ENCODE assay signal across 13 cellular contexts in the genomic region with DNA sequence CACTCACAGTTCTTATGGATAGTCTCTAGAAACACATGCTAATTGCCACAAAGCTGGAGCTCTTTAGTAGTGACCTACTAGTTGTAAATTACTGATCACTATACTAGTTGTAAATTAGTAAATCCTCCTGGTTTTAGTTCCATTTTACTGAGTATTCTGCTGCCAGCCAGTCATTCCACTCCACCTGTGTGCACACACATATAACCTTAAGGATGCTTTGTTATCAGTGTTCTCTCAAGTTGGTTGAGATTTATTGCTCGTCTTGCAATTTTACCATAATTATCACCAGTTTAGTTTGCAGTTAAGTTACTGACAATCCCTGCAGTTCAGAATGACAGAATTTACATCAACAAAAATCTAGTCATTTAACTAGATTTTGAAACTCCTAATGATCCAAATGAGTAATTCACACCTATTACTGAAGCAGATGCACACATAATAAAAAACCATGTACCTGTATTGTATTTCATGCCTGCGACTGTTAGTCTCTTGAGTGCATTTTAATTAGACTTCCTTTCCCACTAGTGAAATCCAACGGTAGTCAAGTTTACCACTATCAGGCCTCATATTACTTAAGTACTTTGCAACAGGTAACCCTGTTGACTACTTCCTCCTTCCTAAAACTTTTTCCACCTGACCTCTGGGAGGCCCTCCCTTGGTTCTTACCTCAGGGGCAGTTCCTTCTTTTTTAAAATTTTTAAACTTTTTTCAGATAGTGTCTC. TPM values are rescaled to one million over a fixed set of nuclear protein-coding genes. Genes with fewer than 3 reads are reported as not detected.
DNase-seq lines count a peak whose midpoint lies in the region; ATAC-seq, FAIRE-seq and TF ChIP-seq lines count a peak whose summit lies in the region.
"Had no signal": no experiment of that assay in that cellular context is flagged by ENCODE, and none has a peak within 500 bp of the region (broad histone marks: within the 10 kb centered on the region; RNA-seq: fewer than 3 reads in every experiment).

No MANE protein-coding gene starts in this region.

- peaks cover 87% of the 10 kb centered on the region for H3K4me1 Mint-ChIP-seq in activated T-cell treated with anti-CD3 and anti-CD28 coated beads, Interleukin-2, amount 50 U/mL, for 72 hours (ENCODE audit: low read depth)
- peaks cover 79% of the 10 kb centered on the region for H3K4me1 Mint-ChIP-seq in stimulated activated effector memory CD8-positive, alpha-beta T cell treated with anti-CD3 and anti-CD28 coated beads, Interleukin-12 subunit alpha, Interleukin-12 subunit beta, amount 100 ng/mL, for 72 hours

- CTCF ChIA-PET in K562 (lab: Yijun Ruan, JAX; ENCODE audit: low intra/inter-chr PET ratio) = no interaction called here

- no peaks in the 10 kb centered on the region for H3K9me3 Mint-ChIP-seq in activated T-cell treated with anti-CD3 and anti-CD28 coated beads, Interleukin-2, amount 50 U/mL, for 72 hours
- no peaks in the 10 kb centered on the region for H3K9me3 Mint-ChIP-seq in stimulated activated effector memory CD8-positive, alpha-beta T cell treated with anti-CD3 and anti-CD28 coated beads, Interleukin-12 subunit alpha, Interleukin-12 subunit beta, amount 100 ng/mL, for 72 hours

- no peak for FAIRE-seq in K562 (lab: Jason Lieb, UNC)
- FAIRE-seq: GM18507, RCC 7860 had no signal

- ATAC-seq in activated T-cell treated with anti-CD3 and anti-CD28 coated beads, Interleukin-2, amount 50 U/mL, for 72 hours (replicated peaks in 1 of 2) = no peak
- ATAC-seq in K562 (no peak), GM21526 (IDR thresholded peaks at IDR 0.05; ENCODE audit: low FRiP score, unreplicated experiment) (no peak)
- ATAC-seq in stimulated activated effector memory CD8-positive, alpha-beta T cell treated with anti-CD3 and anti-CD28 coated beads, Interleukin-12 subunit alpha, Interleukin-12 subunit beta, amount 100 ng/mL, for 72 hours = no peak

- no peak overlapping the region for H3K4me2 ChIP-seq in K562 (ENCODE audit: insufficient read depth, low read length)

- in situ Hi-C loops in K562 (cut with MboI) = no loop called here

- H3K4me3 ChIP-seq in K562 = no peak overlapping the region

- peaks cover 59% of the 10 kb centered on the region for H3K36me3 ChIP-seq in KOPT-K1 (ENCODE audit: insufficient read depth, low read length)
- peaks cover 43% of the 10 kb centered on the region for H3K36me3 ChIP-seq in K562 (ENCODE audit: control insufficient read depth, insufficient read depth, low read length)

- no peaks in the 10 kb centered on the region for H3K27me3 Mint-ChIP-seq in activated T-cell treated with anti-CD3 and anti-CD28 coated beads, Interleukin-2, amount 50 U/mL, for 72 hours (ENCODE audit: low read depth)

- H3K36me3 Mint-ChIP-seq in activated T-cell treated with anti-CD3 and anti-CD28 coated beads, Interleukin-2, amount 50 U/mL, for 72 hours (ENCODE audit: insufficient read depth in 2 of 2) = peaks cover 14 to 25% of the 10 kb centered on the region in 2 donors
- peaks cover 61% of the 10 kb centered on the region for H3K36me3 Mint-ChIP-seq in stimulated activated effector memory CD8-positive, alpha-beta T cell treated with anti-CD3 and anti-CD28 coated beads, Interleukin-12 subunit alpha, Interleukin-12 subunit beta, amount 100 ng/mL, for 72 hours

- intact Hi-C loops in K562 (cut with micrococcal nuclease) = no loop called here

- POLR2A ChIA-PET in K562 (lab: Yijun Ruan, JAX) = interaction anchor here (0.7 to 2.5 kb wide), 2 partner anchors 8 to 11 kb away, joined by 3 to 9 read pairs; partner anchors contain the start of gene TPT1

- no peaks in the 10 kb centered on the region for H3K27me3 ChIP-seq in K562 (ENCODE audit: control insufficient read depth in 2 of 2, insufficient read depth in 2 of 2, low read length in 2 of 2)
- H3K27me3 ChIP-seq: brain microvascular endothelial cell had no signal

- TF ChIP-seq RAD21 in K562 (CRISPR knock-in tag; conservative IDR thresholded peaks at IDR 0.05 in 1 of 2, IDR thresholded peaks at IDR 0.05 in 1 of 2) = no peak

- H4K20me1 ChIP-seq in K562 (replicated peaks; ENCODE audit: control insufficient read depth, insufficient read depth, low read length) = peaks cover 35% of the 10 kb centered on the region

- no peaks in the 10 kb centered on the region for H3K9me1 ChIP-seq in K562 (ENCODE audit: control insufficient read depth, insufficient read depth, low read length)

- TF ChIP-seq POLR2A in K562 (conservative IDR thresholded peaks at IDR 0.05) = no peak; the same call in 1 of the 2 replicates

- DNase-seq in activated T-cell treated with anti-CD3 and anti-CD28 coated beads, Interleukin-2, amount 50 U/mL, for 72 hours = no peak
- DNase-seq in activated T-cell treated with anti-CD3 and anti-CD28 coated beads for 4 hours = no peak
- no peak for DNase-seq in K562 (ENCODE audit: extremely low read depth in 1 of 4, low spot score in 3 of 4)
- DNase-seq in stimulated activated effector memory CD8-positive, alpha-beta T cell treated with anti-CD3 and anti-CD28 coated beads, Interleukin-12 subunit alpha, Interleukin-12 subunit beta, amount 100 ng/mL, for 72 hours (ENCODE audit: low spot score in 2 of 2) = no peak
- DNase-seq in GOT3 (lab: John Stamatoyannopoulos, UW) = no peak
- no peak for DNase-seq in stimulated activated CD4-positive, alpha-beta T cell treated with anti-CD3 and anti-CD28 coated beads, Interleukin-2, amount 100 ng/mL, for 24 hours
- DNase-seq: brain microvascular endothelial cell, left cardiac atrium, NCI-H1048 had no signal

- H3K4me1 ChIP-seq in K562 (replicated peaks in 1 of 2; ENCODE audit: control insufficient read depth in 2 of 2, insufficient read depth in 2 of 2, low read length in 2 of 2) = peaks cover 13 to 18% of the 10 kb centered on the region in 2 experiments

- no peak for TF ChIP-seq EP300 in K562 (IDR thresholded peaks at IDR 0.05; ENCODE audit: low read length)

- no peak for TF ChIP-seq CTCF in K562 (IDR thresholded peaks at IDR 0.05 in 2 of 3, conservative IDR thresholded peaks at IDR 0.05 in 1 of 3; ENCODE audit: insufficient read depth in 2 of 3, low read depth in 1 of 3, low read length in 3 of 3)

- H3K9ac ChIP-seq in K562 (ENCODE audit: insufficient read depth in 1 of 2, low read depth in 2 of 2, low read length in 2 of 2) = no peak overlapping the region

- no TSS peak for BruUV-seq in K562 (replicated peaks; lab: Mats Ljungman, UMichigan)

- H2AFZ ChIP-seq in K562 (ENCODE audit: low read depth, low read length) = no peak overlapping the region

- H3K27ac ChIP-seq in KOPT-K1 (ENCODE audit: low read depth, low read length, poor library complexity, severe bottlenecking) (peak overlapping the region; percentile 54), K562 (ENCODE audit: extremely low read depth, low read depth, low read length) (no peak overlapping the region)

- H3K9me3 ChIP-seq in KOPT-K1 (ENCODE audit: insufficient read depth, low read length, poor library complexity, severe bottlenecking) (no peaks in the 10 kb centered on the region), K562 (replicated peaks; ENCODE audit: control insufficient read depth, insufficient read depth, low read depth, low read length) (no peaks in the 10 kb centered on the region)

- 34% methylated on average over 3 of the region's 3 CpGs for WGBS in K562 (ENCODE audit: insufficient coverage, low coverage, missing lambda C conversion rate)

- no peak overlapping the region for H3K4me3 Mint-ChIP-seq in activated T-cell treated with anti-CD3 and anti-CD28 coated beads, Interleukin-2, amount 50 U/mL, for 72 hours
- peak overlapping the region; percentile 94 for H3K4me3 Mint-ChIP-seq in stimulated activated effector memory CD8-positive, alpha-beta T cell treated with anti-CD3 and anti-CD28 coated beads, Interleukin-12 subunit alpha, Interleukin-12 subunit beta, amount 100 ng/mL, for 72 hours

- peaks cover 28% of the 10 kb centered on the region for H3K79me2 ChIP-seq in K562 (ENCODE audit: control insufficient read depth, insufficient read depth, low read length)

- H3K27ac Mint-ChIP-seq in activated T-cell treated with anti-CD3 and anti-CD28 coated beads, Interleukin-2, amount 50 U/mL, for 72 hours = peak overlapping the region; percentile 66
- peak overlapping the region; percentile 55 for H3K27ac Mint-ChIP-seq in stimulated activated effector memory CD8-positive, alpha-beta T cell treated with anti-CD3 and anti-CD28 coated beads, Interleukin-12 subunit alpha, Interleukin-12 subunit beta, amount 100 ng/mL, for 72 hours

TF ChIP-seq in K562, 482 proteins besides CTCF, POLR2A, EP300 and RAD21 (continues in another document):
- TF ChIP-seq MEF2A (IDR thresholded peaks at IDR 0.05; ENCODE audit: control insufficient read depth, low read depth, low read length) (no peak), SUPT5H (IDR thresholded peaks at IDR 0.05) (peak; percentile 4; the same call in 1 of the 2 replicates), FOXA3 (CRISPR knock-in tag; conservative IDR thresholded peaks at IDR 0.05 in 1 of 2, IDR thresholded peaks at IDR 0.05 in 1 of 2) (no peak), PPARD (CRISPR knock-in tag; IDR thresholded peaks at IDR 0.05) (no peak), ETS2 (tag; IDR thresholded peaks at IDR 0.05; ENCODE audit: borderline replicate concordance, poor library complexity, severe bottlenecking) (no peak), ZNF316 (IDR thresholded peaks at IDR 0.05) (peak; percentile 65), NCOR1 (IDR thresholded peaks at IDR 0.05) (no peak), SOX6 (IDR thresholded peaks at IDR 0.05) (no peak)

RNA-seq across cellular contexts. Expression of gene TPT1, which starts 7.6 kb away (rescaled TPM):
- total RNA-seq in activated T-cell treated with anti-CD3 and anti-CD28 coated beads, Interleukin-2, amount 50 U/mL, for 72 hours = 1,000 to 10,000 TPM; 3,358 to 3,644 TPM
- total RNA-seq in K562 (2011; cell fraction: chromatin; rRNA removed; ENCODE audit: low replicate concordance) = 149 and 287 TPM in 2 replicates
- 162 and 165 TPM in 2 replicates for total RNA-seq in K562 (2011; cell fraction: nucleolus; rRNA removed)
- total RNA-seq in K562 (2011; cell fraction: nucleoplasm; rRNA removed) = 289 and 732 TPM in 2 replicates
- 658 and 687 TPM in 2 replicates for total RNA-seq in K562 (2014; rRNA removed)
- 1,890 and 2,065 TPM in 2 replicates for total RNA-seq in K562 (2014; rRNA removed; fragmentation: Illumina TruSeq; extraction: Trizol)
- 1,896 and 1,906 TPM in 2 replicates for total RNA-seq in K562 (2015; rRNA removed; fragmentation: Illumina TruSeq; extraction: Trizol)
- 1,201 and 1,281 TPM in 2 replicates for total RNA-seq in K562 (2021)
- 2,188 and 2,403 TPM in 2 replicates for polyA plus RNA-seq in K562 (2011; rRNA removed)
- 605 and 1,162 TPM in 2 replicates for polyA plus RNA-seq in K562 (2011; cell fraction: cytosol; rRNA removed)
- 271 and 513 TPM in 2 replicates for polyA plus RNA-seq in K562 (2011; cell fraction: nucleus; rRNA removed)
- 2,006 and 3,546 TPM in 2 replicates for polyA plus RNA-seq in K562 (2012)
- polyA plus RNA-seq in K562 (2014; fragmentation: Illumina TruSeq; extraction: Trizol) = 2,213 and 2,508 TPM in 2 replicates
- 100 to 1,000 TPM; 602 to 615 TPM for polyA plus RNA-seq in K562 (2014; fragmentation: Nextera tagmentation; extraction: Ambion mirVana)
- polyA plus RNA-seq in K562 (2014; rRNA removed) = 1,757 and 1,784 TPM in 2 replicates
- polyA minus RNA-seq in K562 (2011; rRNA and poly(A)+ RNA removed) = 1,164 and 1,375 TPM in 2 replicates
- polyA minus RNA-seq in K562 (2011; cell fraction: cytosol; rRNA and poly(A)+ RNA removed) = 434 and 456 TPM in 2 replicates
- 125 and 222 TPM in 2 replicates for polyA minus RNA-seq in K562 (2011; cell fraction: nucleus; rRNA and poly(A)+ RNA removed)
